ENCODE assay signal across 18 cellular contexts in the genomic region with DNA sequence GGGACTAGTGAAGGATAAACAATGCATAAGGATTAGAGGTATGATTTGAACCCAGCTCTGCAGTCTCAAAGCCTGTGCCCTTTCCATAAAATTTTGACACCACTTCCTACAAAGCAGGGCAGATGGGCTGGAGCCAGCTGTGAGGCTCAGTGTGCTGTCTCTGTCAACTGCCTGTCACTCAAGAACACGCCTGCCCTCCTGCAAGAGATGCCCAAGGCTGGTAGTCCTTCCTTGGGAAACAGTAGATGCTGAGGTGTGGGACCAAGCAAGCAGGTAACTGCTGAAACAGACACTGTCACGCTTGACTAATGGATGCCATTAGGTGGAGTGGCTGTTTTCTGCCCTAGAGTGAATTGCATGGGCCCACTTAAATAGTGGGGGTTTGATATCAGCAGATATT.
"Had no signal": no experiment of that assay in that cellular context is flagged by ENCODE, and none has a peak within 500 bp of the region (broad histone marks: within the 10 kb centered on the region; RNA-seq: fewer than 3 reads in every experiment).

No MANE protein-coding gene starts in this region.

- H3K4me3 ChIP-seq: adrenal gland, esophagus squamous epithelium, lower lobe of right lung, prostate gland, right atrium auricular region had no signal

- H3K27ac ChIP-seq: adrenal gland, esophagus squamous epithelium, lower lobe of right lung, prostate gland, right atrium auricular region had no signal

- H3K4me3 Mint-ChIP-seq: activated T-cell treated with anti-CD3 and anti-CD28 coated beads, Interleukin-2, amount 50 U/mL, for 4 hours; mesothelial cell of epicardium; nephron had no signal

- ATAC-seq: activated naive CD4-positive, alpha-beta T cell treated with anti-CD3 and anti-CD28 coated beads, Interleukin-2, amount 50 U/mL, for 72 hours; activated T-cell treated with anti-CD3 and anti-CD28 coated beads, Interleukin-2, amount 50 U/mL, for 4 hours; lower lobe of right lung had no signal

- H3K36me3 ChIP-seq: adrenal gland, esophagus squamous epithelium, lower lobe of right lung, prostate gland, right atrium auricular region had no signal

- H3K9me3 Mint-ChIP-seq: activated naive CD4-positive, alpha-beta T cell treated with anti-CD3 and anti-CD28 coated beads, Interleukin-2, amount 50 U/mL, for 72 hours; activated T-cell treated with anti-CD3 and anti-CD28 coated beads, Interleukin-2, amount 50 U/mL, for 4 hours; mesothelial cell of epicardium; nephron had no signal

- H3K27ac Mint-ChIP-seq: activated naive CD4-positive, alpha-beta T cell treated with anti-CD3 and anti-CD28 coated beads, Interleukin-2, amount 50 U/mL, for 72 hours; mesothelial cell of epicardium; nephron had no signal

- H3K36me3 Mint-ChIP-seq: activated naive CD4-positive, alpha-beta T cell treated with anti-CD3 and anti-CD28 coated beads, Interleukin-2, amount 50 U/mL, for 72 hours; mesothelial cell of epicardium had no signal

- H3K27me3 ChIP-seq: right atrium auricular region had no signal

- H3K9me3 ChIP-seq: adrenal gland, esophagus squamous epithelium, lower lobe of right lung, prostate gland, right atrium auricular region had no signal

- DNase-seq: activated CD4-positive, alpha-beta T cell treated with anti-CD3 and anti-CD28 coated beads, Interleukin-2, amount 50 U/mL, for 4 hours; activated CD4-positive, CD25-positive, alpha-beta regulatory T cell treated with anti-CD3 and anti-CD28 coated beads, Interleukin-2, amount 50 U/mL, for 72 hours; activated gamma-delta T cell; activated T-cell treated with anti-CD3 and anti-CD28 coated beads, Interleukin-2, amount 50 U/mL, for 4 hours; effector CD8-positive, alpha-beta T cell; esophagus squamous epithelium; lower lobe of right lung; nucleus accumbens; stimulated activated CD4-positive, alpha-beta T cell treated with anti-CD3 and anti-CD28 coated beads, Interleukin-12 subunit alpha, Interleukin-12 subunit beta, amount 100 ng/mL, for 4 hours; stimulated activated CD4-positive, alpha-beta T cell treated with anti-CD3 and anti-CD28 coated beads, Interleukin-1b, Interleukin-23, amount 100 ng/mL, for 48 hours; stimulated activated CD8-positive, alpha-beta memory T cell treated with anti-CD3 and anti-CD28 coated beads, Interleukin-4, amount 100 ng/mL, for 48 hours; stimulated activated naive CD4-positive, alpha-beta T cell had no signal

- H3K4me1 ChIP-seq: adrenal gland, esophagus squamous epithelium, lower lobe of right lung, prostate gland, right atrium auricular region had no signal
